In the genomic region with DNA sequence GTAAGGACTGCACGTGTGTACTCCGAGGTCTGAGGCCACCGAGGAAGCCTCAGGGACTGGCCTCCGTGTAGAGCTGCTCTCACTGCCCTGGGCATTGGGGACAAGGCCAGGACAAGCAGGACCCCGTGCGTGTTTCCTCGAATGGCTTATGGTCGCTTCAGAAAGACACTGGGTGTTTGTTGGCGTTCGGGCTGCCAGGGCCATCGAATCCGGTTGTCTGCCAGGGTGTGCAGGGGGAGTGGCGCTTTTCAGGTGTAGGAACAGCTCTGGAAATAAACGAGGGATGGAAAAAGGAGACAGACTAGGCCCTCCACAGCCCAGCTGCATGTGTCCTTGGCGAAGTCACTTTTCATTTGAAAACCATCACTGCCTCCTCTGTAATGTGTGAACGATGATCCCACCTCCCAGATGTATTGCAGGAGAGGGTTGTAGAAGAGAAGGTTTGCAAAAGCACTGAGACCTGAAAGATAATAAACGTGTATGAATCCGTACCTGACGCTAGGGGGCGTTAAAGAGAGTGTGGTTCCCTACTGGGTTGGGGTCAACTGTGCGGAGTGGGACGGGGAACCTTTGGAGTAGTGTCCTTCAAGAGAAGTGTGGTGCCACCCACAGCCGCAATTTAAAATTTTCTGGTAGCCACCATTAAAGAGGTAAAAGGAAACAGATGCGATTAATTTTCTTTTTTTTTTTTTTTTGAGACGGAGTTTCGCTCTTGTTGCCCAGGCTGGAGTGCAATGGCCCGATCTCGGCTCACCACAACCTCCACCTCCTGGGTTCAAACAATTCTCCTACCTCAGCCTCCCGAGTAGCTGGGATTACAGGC, we compare ENCODE assay signal across 8 cellular contexts. TPM values are rescaled to one million over a fixed set of nuclear protein-coding genes. Genes with fewer than 3 reads are reported as not detected.
DNase-seq lines count a peak whose midpoint lies in the region; ATAC-seq, FAIRE-seq and TF ChIP-seq lines count a peak whose summit lies in the region.

No MANE protein-coding gene starts in this region.

- no peaks in the 10 kb centered on the region for H3K36me3 Mint-ChIP-seq in CD8-positive, alpha-beta T cell

- peak overlapping the region; percentile 35 for H3K4me3 ChIP-seq in CD8-positive, alpha-beta T cell (ENCODE audit: low read depth, low read length)
- H3K4me3 ChIP-seq in HFF-Myc (replicated peaks; ENCODE audit: low read depth, low read length) (no peak overlapping the region), dorsolateral prefrontal cortex (peak overlapping the region in 18 of 59 donors; percentile 4 to 34 (median 22)), pancreas (no peak overlapping the region)

- DNase-seq in CD8-positive, alpha-beta T cell = peak in 5 of 7 experiments; percentile 22 to 57 (median 45)
- DNase-seq in HFF-Myc (ENCODE audit: extremely low read depth, low read depth) = no peak
- DNase-seq in T-helper 1 cell = peak in 3 of 5 donors; percentile 22 to 69 (median 45)
- no peak for DNase-seq in dorsolateral prefrontal cortex
- peak in 1 of 6 donors; percentile 51 for DNase-seq in pancreas
- DNase-seq in sciatic nerve (ENCODE audit: low spot score) = no peak
- DNase-seq in GM19240 (ENCODE audit: insufficient read length, low spot score) = no peak

- CTCF ChIA-PET in CD8-positive, alpha-beta T cell (lab: Charles Lee) = interaction anchor here (0.7 to 15.1 kb wide), 11 partner anchors 21 to 69 kb away, joined by 3 to 256 read pairs (median 4); a partner anchor contains a TSS

- H3K4me3 Mint-ChIP-seq in CD8-positive, alpha-beta T cell = peak overlapping the region; percentile 78

- peak; percentile 70 for TF ChIP-seq CTCF in CD8-positive, alpha-beta T cell (IDR thresholded peaks at IDR 0.05)
- TF ChIP-seq CTCF in HFF-Myc (IDR thresholded peaks at IDR 0.05; ENCODE audit: low read depth, low read length, missing control alignments) (peak; percentile 64), dorsolateral prefrontal cortex (IDR thresholded peaks at IDR 0.05 in 54 of 56, conservative IDR thresholded peaks at IDR 0.05 in 2 of 56; ENCODE audit: low read depth in 1 of 56, partially characterized antibody in 56 of 56) (peak in 53 of 56 donors; percentile 19 to 57 (median 40)), pancreas (IDR thresholded peaks at IDR 0.05) (peak in 3 of 4 donors; percentile 34 to 37 (median 35))

- H3K27me3 ChIP-seq in CD8-positive, alpha-beta T cell (ENCODE audit: insufficient read depth, low read length) = no peaks in the 10 kb centered on the region
- peaks cover 0 to 44% (median 11%) of the 10 kb centered on the region in 45 donors for H3K27me3 ChIP-seq in dorsolateral prefrontal cortex
- H3K27me3 ChIP-seq in pancreas = no peaks in the 10 kb centered on the region

- peaks cover 35% of the 10 kb centered on the region for H3K4me1 ChIP-seq in CD8-positive, alpha-beta T cell (ENCODE audit: insufficient read depth, low read length)
- H3K4me1 ChIP-seq in pancreas = peaks cover 0 to 7% (median 0%) of the 10 kb centered on the region in 3 donors

- FAIRE-seq in pancreas (lab: Jason Lieb, UNC) = no peak

- no peaks in the 10 kb centered on the region for H3K9me3 ChIP-seq in CD8-positive, alpha-beta T cell (ENCODE audit: low read length)
- H3K9me3 ChIP-seq in pancreas = no peaks in the 10 kb centered on the region

- intact Hi-C loops in CD8-positive, alpha-beta T cell (cut with DNase I, micrococcal nuclease) = loop anchor here in 1 of 2 experiments (2.0 kb wide), 2 partner anchors 42 to 58 kb away; no protein-coding TSS in a partner anchor
- intact Hi-C loops in dorsolateral prefrontal cortex (cut with DNase I) (no loop called here), pancreas (cut with DNase I) (no loop called here), sciatic nerve (cut with DNase I) (no loop called here)

- no peak for ATAC-seq in CD8-positive, alpha-beta T cell
- ATAC-seq in pancreas = peak in 1 of 4 donors; percentile 15
- ATAC-seq in sciatic nerve = no peak
- no peak for ATAC-seq in HG03196 (IDR thresholded peaks at IDR 0.05; ENCODE audit: unreplicated experiment)

- H3K4me1 Mint-ChIP-seq in CD8-positive, alpha-beta T cell (ENCODE audit: low read depth) = peaks cover 44% of the 10 kb centered on the region

- H3K27ac Mint-ChIP-seq in CD8-positive, alpha-beta T cell = peak overlapping the region; percentile 19

- H3K27ac ChIP-seq in CD8-positive, alpha-beta T cell (ENCODE audit: low read depth, low read length) = no peak overlapping the region
- H3K27ac ChIP-seq in dorsolateral prefrontal cortex = peak overlapping the region in 7 of 59 donors; percentile 1 to 57 (median 38)
- H3K27ac ChIP-seq in pancreas = peak overlapping the region in 1 of 4 donors; percentile 46

- no peaks in the 10 kb centered on the region for H3K27me3 Mint-ChIP-seq in CD8-positive, alpha-beta T cell (ENCODE audit: low read depth)

- H3K36me3 ChIP-seq in CD8-positive, alpha-beta T cell (ENCODE audit: insufficient read depth, low read length) = no peaks in the 10 kb centered on the region
- no peaks in the 10 kb centered on the region for H3K36me3 ChIP-seq in pancreas

- 47 to 48% methylated on average over 24 to 28 of the region's 29 CpGs for WGBS in pancreas, 2 donors

- POLR2A ChIA-PET in CD8-positive, alpha-beta T cell (lab: Charles Lee) = interaction anchor here (1.9 to 4.5 kb wide), 3 partner anchors 26 to 30 kb away, joined by 4 to 26 read pairs (median 10); no protein-coding TSS in a partner anchor

- no peaks in the 10 kb centered on the region for H3K9me3 Mint-ChIP-seq in CD8-positive, alpha-beta T cell

RNA-seq across cellular contexts. Expression of a gene that starts 2.1 kb away (rescaled TPM):
- total RNA-seq in CD8-positive, alpha-beta T cell = under 1 TPM in 1 of 2 experiments, not detected in 1; 0.62 TPM
- total RNA-seq in dorsolateral prefrontal cortex (under 1 TPM in 8 of 120 experiments, not detected in 112; 0.28 to 0.84 (median 0.41) TPM), pancreas (under 1 TPM in 1 of 6 donors, not detected in 5; 0.35 TPM), sciatic nerve (not detected)
- polyA plus RNA-seq in pancreas = not detected

RNA-seq across cellular contexts. Expression of a gene that starts 11.2 kb away (rescaled TPM):
- total RNA-seq in CD8-positive, alpha-beta T cell = not detected
- 10 to 100 TPM in 64 of 120 experiments, 1 to 10 TPM in 56; 6.4 to 18.5 (median 10.4) TPM for total RNA-seq in dorsolateral prefrontal cortex
- total RNA-seq in pancreas = 1 to 10 TPM; 6.5 to 10.0 (median 8.0) TPM
- 10 to 100 TPM; 22.4 to 43.3 TPM for polyA plus RNA-seq in pancreas
- 12.3 TPM for total RNA-seq in sciatic nerve

RNA-seq across cellular contexts. Expression of a gene that starts 33.6 kb away (rescaled TPM):
- 1 to 10 TPM; 1.8 to 2.2 TPM for total RNA-seq in CD8-positive, alpha-beta T cell
- total RNA-seq in dorsolateral prefrontal cortex (10 to 100 TPM; 15.3 to 32.9 (median 20.5) TPM), pancreas (1 to 10 TPM; 5.0 to 8.8 (median 6.7) TPM), sciatic nerve (9.0 TPM)
- polyA plus RNA-seq in pancreas = 1 to 10 TPM; 5.8 to 7.5 TPM

RNA-seq across cellular contexts. Expression of a gene that starts 35.8 kb away (rescaled TPM):
- 100 to 1,000 TPM; 123 to 127 TPM for total RNA-seq in CD8-positive, alpha-beta T cell
- total RNA-seq in dorsolateral prefrontal cortex = 10 to 100 TPM in 42 of 120 experiments, 1 to 10 TPM in 78; 1.7 to 41.8 (median 8.0) TPM
- 100 to 1,000 TPM; 151 to 928 (median 250) TPM for total RNA-seq in pancreas
- 100 to 1,000 TPM; 232 to 815 TPM for polyA plus RNA-seq in pancreas
- 32.6 TPM for total RNA-seq in sciatic nerve

RNA-seq across cellular contexts. Expression of a gene that starts 54.9 kb away (rescaled TPM):
- under 1 TPM; 0.11 to 0.36 TPM for total RNA-seq in CD8-positive, alpha-beta T cell
- 1 to 10 TPM in 38 of 120 experiments, under 1 TPM in 76, not detected in 6; 0.12 to 7.8 (median 0.77) TPM for total RNA-seq in dorsolateral prefrontal cortex
- total RNA-seq in pancreas = 1 to 10 TPM in 2 of 6 donors, under 1 TPM in 4; 0.28 to 1.6 (median 0.72) TPM
- polyA plus RNA-seq in pancreas = 1 to 10 TPM; 1.4 to 1.6 TPM
- total RNA-seq in sciatic nerve = 9.1 TPM

Comparison
In these comparisons a context has a peak if more than half of its experiments do, and no peak if none do; other contexts are left out.
1. DNase-seq: peak in CD8-positive, alpha-beta T cell (5 of 7) and T-helper 1 cell (3 of 5); none in HFF-Myc (single experiment), dorsolateral prefrontal cortex (0 of 10), sciatic nerve (single experiment) and GM19240 (single experiment).
2. RNA of a gene that starts 11.2 kb away (total RNA-seq): 12.3 TPM in sciatic nerve (single experiment), 6.4 to 18.5 TPM in dorsolateral prefrontal cortex and 6.5 to 10.0 TPM in pancreas; not detected in CD8-positive, alpha-beta T cell; every median in the first group is over 4 times any median in the second.
3. Peak in every context shown above with its lines, with median percentiles within 50 percentile points of each other: CTCF ChIP-seq.